In genomic region chr3:190532626-190533155, GRCh38 we compare ENCODE assay signal across 2 cellular contexts.
TF ChIP-seq lines count a peak whose summit lies in the region.

No MANE protein-coding gene starts in this region.

TF ChIP-seq in SK-N-SH, 30 proteins besides CTCF, POLR2A, EP300 and RAD21 (continued from another document):
- TF ChIP-seq TCF12 (IDR thresholded peaks at IDR 0.05) (no peak), ELF1 (IDR thresholded peaks at IDR 0.05) (no peak), USF1 (IDR thresholded peaks at IDR 0.05; ENCODE audit: borderline replicate concordance, low read depth) (no peak), ZBTB33 (IDR thresholded peaks at IDR 0.05; ENCODE audit: borderline replicate concordance, low read depth) (no peak), POLR2AphosphoS5 (IDR thresholded peaks at IDR 0.05; ENCODE audit: low read depth, low read length) (no peak), CHD2 (IDR thresholded peaks at IDR 0.05; ENCODE audit: low read length, partially characterized antibody) (no peak)
TF ChIP-seq in SK-N-SH: peak in this region for 0.

TF ChIP-seq in SK-N-SH treated with all-trans-retinoic acid at 6 μM for 48 hours, 23 proteins besides CTCF, POLR2A, EP300 and RAD21 (continued from another document):
- TF ChIP-seq TSHZ2 (CRISPR knock-in tag; IDR thresholded peaks at IDR 0.05), result no peak
- no peak for TF ChIP-seq ZFP3 (CRISPR knock-in tag; IDR thresholded peaks at IDR 0.05)
- TF ChIP-seq CSDC2 (CRISPR knock-in tag; IDR thresholded peaks at IDR 0.05), result no peak
- no peak for TF ChIP-seq TCF4 (CRISPR knock-in tag; IDR thresholded peaks at IDR 0.05; ENCODE audit: borderline replicate concordance)
- TF ChIP-seq ZNF70 (CRISPR knock-in tag; IDR thresholded peaks at IDR 0.05), result no peak
- no peak for TF ChIP-seq ISL1 (CRISPR knock-in tag; IDR thresholded peaks at IDR 0.05)
- no peak for TF ChIP-seq RARB (CRISPR knock-in tag; IDR thresholded peaks at IDR 0.05)
- no peak for TF ChIP-seq ESRRG (CRISPR knock-in tag; IDR thresholded peaks at IDR 0.05)
- no peak for TF ChIP-seq TOX (CRISPR knock-in tag; IDR thresholded peaks at IDR 0.05; ENCODE audit: borderline replicate concordance)
